Comparison of ENCODE assay signal across 1 cellular context in the genomic region with DNA sequence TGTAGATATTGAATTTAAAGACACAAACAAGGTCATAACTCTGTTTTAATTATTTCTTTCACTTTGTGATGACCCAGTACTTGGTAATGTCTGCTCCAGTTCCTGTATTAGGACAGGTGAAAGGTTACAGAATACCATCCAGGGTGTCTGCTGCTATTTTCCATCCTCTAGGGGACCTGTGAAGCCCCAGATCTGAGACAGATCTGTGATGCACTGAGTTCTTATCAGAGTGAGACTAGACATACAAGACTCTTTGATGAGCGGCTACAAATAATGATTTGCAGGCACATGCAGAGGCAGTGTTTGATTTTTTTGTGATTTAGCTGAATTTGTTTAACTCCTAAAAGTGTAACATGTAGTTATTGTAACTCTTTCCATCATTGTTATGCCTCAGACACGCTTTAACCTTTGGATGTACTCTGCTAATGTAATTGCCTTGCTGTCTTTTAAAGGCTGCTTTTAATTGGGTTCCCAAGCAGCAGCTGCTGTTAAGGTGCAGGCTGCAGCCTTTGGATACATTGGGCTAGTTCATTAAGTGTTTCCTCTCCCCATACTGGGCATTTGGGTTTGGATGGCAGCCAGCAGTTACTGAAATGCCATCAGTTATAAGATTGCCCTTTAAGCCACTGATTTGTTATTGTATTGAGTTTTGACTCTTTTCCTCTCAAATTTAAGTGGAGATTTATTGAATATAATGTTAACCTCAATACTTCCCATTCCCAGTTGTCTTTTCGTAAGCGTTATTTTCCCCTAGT.
A peak's percentile ranks its signal among the peaks of the same experiment; 100 is the strongest.
TF ChIP-seq lines count a peak whose summit lies in the region.

No MANE protein-coding gene starts in this region.

TF ChIP-seq in SK-N-SH treated with all-trans-retinoic acid at 6 μM for 48 hours, 23 proteins besides CTCF, POLR2A, EP300 and RAD21 (continued from another document):
- peak; percentile 30; the same call in 1 of the 2 replicates for TF ChIP-seq TSHZ2 (CRISPR knock-in tag; IDR thresholded peaks at IDR 0.05)
- no peak for TF ChIP-seq ARNTL (CRISPR knock-in tag; IDR thresholded peaks at IDR 0.05; ENCODE audit: borderline replicate concordance, low read depth)
- no peak for TF ChIP-seq PPARA (CRISPR knock-in tag; IDR thresholded peaks at IDR 0.05; ENCODE audit: borderline replicate concordance)
